14 cellular contexts compared by ENCODE assay signal in the genomic region with DNA sequence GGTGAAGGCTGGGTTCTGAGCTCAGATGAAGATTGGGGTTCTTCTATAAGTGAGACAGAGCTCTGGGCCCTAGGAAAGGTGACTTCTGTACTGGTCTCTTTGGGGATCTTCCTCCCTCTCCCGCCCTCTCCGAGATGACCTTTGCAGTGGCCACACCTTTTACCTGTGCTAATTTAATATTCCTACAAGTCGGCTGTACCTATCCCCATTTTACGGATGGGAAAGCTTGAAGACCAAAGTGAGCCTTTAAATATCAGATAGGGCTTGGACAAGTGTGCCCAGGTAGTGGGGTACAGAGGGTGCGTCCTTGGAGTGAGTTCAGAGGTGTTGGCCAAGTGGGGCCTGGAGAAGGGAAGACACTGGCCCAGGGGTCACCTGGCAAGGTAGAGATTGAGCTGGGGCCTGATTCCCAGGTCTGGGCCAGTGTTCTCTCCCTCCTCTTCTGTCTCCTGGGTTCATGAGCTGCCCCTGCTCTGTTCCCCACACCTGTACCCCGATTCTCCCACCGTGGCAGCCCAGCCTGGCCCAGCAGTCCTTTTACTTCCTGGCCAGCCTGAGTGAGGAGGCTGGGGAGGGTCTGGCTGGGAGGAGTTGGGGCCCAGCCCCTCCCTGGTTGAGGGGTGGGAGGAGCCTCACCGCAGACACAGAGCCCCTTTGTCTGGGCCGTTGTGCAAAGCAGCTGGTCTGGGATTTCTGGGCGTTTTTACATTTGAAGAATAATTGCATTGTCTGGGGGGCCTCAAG.
DNase-seq lines count a peak whose midpoint lies in the region; ATAC-seq lines count a peak whose summit lies in the region.
"Had no signal": no experiment of that assay in that cellular context is flagged by ENCODE, and none has a peak within 500 bp of the region (broad histone marks: within the 10 kb centered on the region; RNA-seq: fewer than 3 reads in every experiment).

No MANE protein-coding gene starts in this region.

- no peak overlapping the region for H3K4me3 Mint-ChIP-seq in T-helper 2 cell treated with Interferon-gamma antibody and Interleukin-4, amounts not matched to agents 5 μg/mL and 100 μg/mL, for 36 hours
- H3K4me3 Mint-ChIP-seq: natural killer cell treated with Interleukin-12 subunit alpha and Interleukin-12 subunit beta and Interleukin-15 and Interleukin-18, amount 100 ng/mL, for 72 hours had no signal

- no peak for DNase-seq in T-helper 2 cell treated with Interferon-gamma antibody and Interleukin-4, amounts not matched to agents 5 μg/mL and 100 μg/mL, for 36 hours (ENCODE audit: low spot score)
- DNase-seq in T-helper 2 cell (no peak), amygdala (lab: John Stamatoyannopoulos, UW) (peak in 46 of 56 donors; percentile 34 to 89 (median 72)), superior temporal gyrus (ENCODE audit: extremely low spot score) (peak; percentile 89)
- DNase-seq: activated CD4-positive, alpha-beta T cell treated with anti-CD3 and anti-CD28 coated beads, Interleukin-2, amount 50 U/mL, for 4 hours; activated naive CD4-positive, alpha-beta T cell; DMS79; kidney; NCI-H1694 had no signal

- no peak for ATAC-seq in HG03159 (IDR thresholded peaks at IDR 0.05; ENCODE audit: unreplicated experiment)
- no peak for ATAC-seq in HG02981 (IDR thresholded peaks at IDR 0.05; ENCODE audit: unreplicated experiment)
- no peak for ATAC-seq in GM18511 (IDR thresholded peaks at IDR 0.05; ENCODE audit: unreplicated experiment)
- ATAC-seq: natural killer cell treated with Interleukin-12 subunit alpha and Interleukin-12 subunit beta and Interleukin-15 and Interleukin-18, amount 100 ng/mL, for 72 hours had no signal

- H3K9me3 Mint-ChIP-seq in T-helper 2 cell treated with Interferon-gamma antibody and Interleukin-4, amounts not matched to agents 5 μg/mL and 100 μg/mL, for 36 hours: no peaks in the 10 kb centered on the region
- H3K9me3 Mint-ChIP-seq: natural killer cell treated with Interleukin-12 subunit alpha and Interleukin-12 subunit beta and Interleukin-15 and Interleukin-18, amount 100 ng/mL, for 72 hours had no signal

- H3K4me1 Mint-ChIP-seq in T-helper 2 cell treated with Interferon-gamma antibody and Interleukin-4, amounts not matched to agents 5 μg/mL and 100 μg/mL, for 36 hours (ENCODE audit: low read depth): peaks cover 58% of the 10 kb centered on the region

- H3K27me3 Mint-ChIP-seq in T-helper 2 cell treated with Interferon-gamma antibody and Interleukin-4, amounts not matched to agents 5 μg/mL and 100 μg/mL, for 36 hours (ENCODE audit: low read depth): no peaks in the 10 kb centered on the region
- H3K27me3 Mint-ChIP-seq: natural killer cell treated with Interleukin-12 subunit alpha and Interleukin-12 subunit beta and Interleukin-15 and Interleukin-18, amount 100 ng/mL, for 72 hours had no signal

- H3K27me3 ChIP-seq in layer of hippocampus (ENCODE audit: control insufficient read depth, insufficient read depth, low read length): no peaks in the 10 kb centered on the region

- H3K27ac ChIP-seq in layer of hippocampus (ENCODE audit: low read depth, low read length): peak overlapping the region; percentile 81

- peak overlapping the region; percentile 26 for H3K27ac Mint-ChIP-seq in T-helper 2 cell treated with Interferon-gamma antibody and Interleukin-4, amounts not matched to agents 5 μg/mL and 100 μg/mL, for 36 hours
- H3K27ac Mint-ChIP-seq: natural killer cell treated with Interleukin-12 subunit alpha and Interleukin-12 subunit beta and Interleukin-15 and Interleukin-18, amount 100 ng/mL, for 72 hours had no signal

- H3K36me3 Mint-ChIP-seq in T-helper 2 cell treated with Interferon-gamma antibody and Interleukin-4, amounts not matched to agents 5 μg/mL and 100 μg/mL, for 36 hours (ENCODE audit: low read depth): no peaks in the 10 kb centered on the region
- H3K36me3 Mint-ChIP-seq: natural killer cell treated with Interleukin-12 subunit alpha and Interleukin-12 subunit beta and Interleukin-15 and Interleukin-18, amount 100 ng/mL, for 72 hours had no signal

Comparison
In these comparisons a context has a peak if more than half of its experiments do, and no peak if none do; other contexts are left out.
1. DNase-seq: peak in amygdala (46 of 56) and superior temporal gyrus (single experiment); none in T-helper 2 cell treated with Interferon-gamma antibody and Interleukin-4, amounts not matched to agents 5 μg/mL and 100 μg/mL, for 36 hours (single experiment) and T-helper 2 cell (0 of 5).